ENCODE assay signal across 27 cellular contexts in genomic region chr12:54213084-54213483, GRCh38. TPM values are rescaled to one million over a fixed set of nuclear protein-coding genes. Genes with fewer than 3 reads are reported as not detected.
DNase-seq lines count a peak whose midpoint lies in the region; ATAC-seq and TF ChIP-seq lines count a peak whose summit lies in the region.
"Had no signal": no experiment of that assay in that cellular context is flagged by ENCODE, and none has a peak within 500 bp of the region (broad histone marks: within the 10 kb centered on the region; RNA-seq: fewer than 3 reads in every experiment).

No MANE protein-coding gene starts in this region.

- H3K9me3 Mint-ChIP-seq in HFFc6 (no peaks in the 10 kb centered on the region), nephron progenitor cell (no peaks in the 10 kb centered on the region)
- no peaks in the 10 kb centered on the region for H3K9me3 Mint-ChIP-seq in natural killer cell treated with Interleukin-12 subunit alpha and Interleukin-12 subunit beta and Interleukin-15 and Interleukin-18, amount 100 ng/mL, for 72 hours
- H3K9me3 Mint-ChIP-seq: activated CD4-positive, alpha-beta T cell treated with anti-CD3 and anti-CD28 coated beads, Interleukin-2, amount 10 ng/mL, durations not matched to agents 7 days and 5 days; activated T-helper 1 cell treated with anti-CD3 and anti-CD28 coated beads, Interleukin-12 subunit alpha, Interleukin-12 subunit beta, Interleukin-2, Interleukin-4 antibody, amounts not matched to agents 30 ng/mL and 10 ng/mL and 1 ng/mL, durations not matched to agents 14 hours and 24 hours and 36 hours; central memory CD8-positive, alpha-beta T cell; T-helper 1 cell treated with Interleukin-12 subunit alpha and Interleukin-12 subunit beta and Interleukin-4 antibody, amounts not matched to agents 30 μg/mL and 1 μg/mL, for 36 hours; type B pancreatic cell had no signal

- peaks cover 18% of the 10 kb centered on the region for H3K4me1 Mint-ChIP-seq in HFFc6 (ENCODE audit: low read depth)
- H3K4me1 Mint-ChIP-seq in nephron progenitor cell = peaks cover 75% of the 10 kb centered on the region
- peaks cover 15 to 23% of the 10 kb centered on the region in 2 donors for H3K4me1 Mint-ChIP-seq in natural killer cell treated with Interleukin-12 subunit alpha and Interleukin-12 subunit beta and Interleukin-15 and Interleukin-18, amount 100 ng/mL, for 72 hours (ENCODE audit: low read depth in 2 of 2)

- no peaks in the 10 kb centered on the region for H4K20me1 ChIP-seq in Karpas-422 (ENCODE audit: insufficient read depth, low read depth, low read length)

- no peaks in the 10 kb centered on the region for H3K9me2 ChIP-seq in Karpas-422 (replicated peaks; ENCODE audit: insufficient read depth, low read length)

- DNase-seq in EL (peak; percentile 35), HFFc6 (peak; percentile 12), epithelial cell of esophagus (ENCODE audit: low read depth) (peak; percentile 34), nephron progenitor cell (no peak), pons (ENCODE audit: low spot score) (no peak), Karpas-422 (no peak), 8988T (no peak)
- no peak for DNase-seq in natural killer cell treated with Interleukin-12 subunit alpha and Interleukin-12 subunit beta and Interleukin-15 and Interleukin-18, amount 100 ng/mL, for 72 hours (ENCODE audit: low spot score)
- DNase-seq: activated CD4-positive, alpha-beta T cell treated with anti-CD3 and anti-CD28 coated beads, Interleukin-2, amount 10 ng/mL, durations not matched to agents 7 days and 5 days; activated naive CD4-positive, alpha-beta T cell treated with anti-CD3 and anti-CD28 coated beads, Interleukin-2, amount 50 U/mL, for 16 hours; amygdala; dorsolateral prefrontal cortex; erythroblast; GF-D8; hypothalamus; KG1; lower lobe of right lung; MV-4-11; NCI-H146; NCI-H2171; NCI-H526 had no signal

- no peak overlapping the region for H3K9ac ChIP-seq in Karpas-422 (ENCODE audit: low read length)

- no peak for ATAC-seq in natural killer cell treated with Interleukin-12 subunit alpha and Interleukin-12 subunit beta and Interleukin-15 and Interleukin-18, amount 100 ng/mL, for 72 hours
- ATAC-seq: lower lobe of right lung had no signal

- H3K4me3 ChIP-seq in epithelial cell of esophagus (ENCODE audit: low read length) (no peak overlapping the region), Karpas-422 (ENCODE audit: low read length) (no peak overlapping the region)
- H3K4me3 ChIP-seq: dorsolateral prefrontal cortex, lower lobe of right lung, skin epidermis had no signal

- no peaks in the 10 kb centered on the region for H3K27me3 ChIP-seq in Karpas-422 (ENCODE audit: low read length)

- H3K27ac ChIP-seq in Karpas-422 (ENCODE audit: low read length) = no peak overlapping the region
- H3K27ac ChIP-seq: dorsolateral prefrontal cortex, lower lobe of right lung, RWPE1, skin epidermis had no signal

- no peak overlapping the region for H2AFZ ChIP-seq in Karpas-422 (ENCODE audit: low read length)

- no peaks in the 10 kb centered on the region for H3K9me3 ChIP-seq in Karpas-422 (ENCODE audit: low read length)
- H3K9me3 ChIP-seq: lower lobe of right lung had no signal

- no peak overlapping the region for H3K4me3 Mint-ChIP-seq in HFFc6
- no peak overlapping the region for H3K4me3 Mint-ChIP-seq in nephron progenitor cell
- H3K4me3 Mint-ChIP-seq in natural killer cell treated with Interleukin-12 subunit alpha and Interleukin-12 subunit beta and Interleukin-15 and Interleukin-18, amount 100 ng/mL, for 72 hours = no peak overlapping the region
- H3K4me3 Mint-ChIP-seq: activated CD4-positive, alpha-beta T cell treated with anti-CD3 and anti-CD28 coated beads, Interleukin-2, amount 10 ng/mL, durations not matched to agents 7 days and 5 days; activated T-helper 1 cell treated with anti-CD3 and anti-CD28 coated beads, Interleukin-12 subunit alpha, Interleukin-12 subunit beta, Interleukin-2, Interleukin-4 antibody, amounts not matched to agents 30 ng/mL and 10 ng/mL and 1 ng/mL, durations not matched to agents 14 hours and 24 hours and 36 hours; central memory CD8-positive, alpha-beta T cell; T-helper 1 cell treated with Interleukin-12 subunit alpha and Interleukin-12 subunit beta and Interleukin-4 antibody, amounts not matched to agents 30 μg/mL and 1 μg/mL, for 36 hours; type B pancreatic cell had no signal

- H3K4me1 ChIP-seq in Karpas-422 (ENCODE audit: low read length) = peaks cover 33% of the 10 kb centered on the region

- TF ChIP-seq CTCF in HFFc6 (IDR thresholded peaks at IDR 0.05) (peak; percentile 45), epithelial cell of esophagus (IDR thresholded peaks at IDR 0.05; ENCODE audit: insufficient read depth, low read depth, low read length, missing control alignments) (peak; percentile 2), nephron progenitor cell (IDR thresholded peaks at IDR 0.05) (peak; percentile 23)

- peaks cover 33% of the 10 kb centered on the region for H3K27me3 Mint-ChIP-seq in HFFc6 (ENCODE audit: insufficient read depth)
- peaks cover 32% of the 10 kb centered on the region for H3K27me3 Mint-ChIP-seq in nephron progenitor cell (ENCODE audit: low read depth, poor library complexity)
- H3K27me3 Mint-ChIP-seq in natural killer cell treated with Interleukin-12 subunit alpha and Interleukin-12 subunit beta and Interleukin-15 and Interleukin-18, amount 100 ng/mL, for 72 hours = peaks cover 12 to 27% of the 10 kb centered on the region in 2 donors

- no peaks in the 10 kb centered on the region for H3K36me3 ChIP-seq in Karpas-422 (ENCODE audit: insufficient read depth, low read length)
- H3K36me3 ChIP-seq: lower lobe of right lung had no signal

- H3K79me2 ChIP-seq in Karpas-422 (ENCODE audit: low read length) = no peaks in the 10 kb centered on the region

- no peak overlapping the region for H3K27ac Mint-ChIP-seq in HFFc6
- no peak overlapping the region for H3K27ac Mint-ChIP-seq in nephron progenitor cell
- H3K27ac Mint-ChIP-seq in natural killer cell treated with Interleukin-12 subunit alpha and Interleukin-12 subunit beta and Interleukin-15 and Interleukin-18, amount 100 ng/mL, for 72 hours = no peak overlapping the region
- H3K27ac Mint-ChIP-seq: activated CD4-positive, alpha-beta T cell treated with anti-CD3 and anti-CD28 coated beads, Interleukin-2, amount 10 ng/mL, durations not matched to agents 7 days and 5 days; activated T-helper 1 cell treated with anti-CD3 and anti-CD28 coated beads, Interleukin-12 subunit alpha, Interleukin-12 subunit beta, Interleukin-2, Interleukin-4 antibody, amounts not matched to agents 30 ng/mL and 10 ng/mL and 1 ng/mL, durations not matched to agents 14 hours and 24 hours and 36 hours; T-helper 1 cell treated with Interleukin-12 subunit alpha and Interleukin-12 subunit beta and Interleukin-4 antibody, amounts not matched to agents 30 μg/mL and 1 μg/mL, for 36 hours; type B pancreatic cell had no signal

- no peak overlapping the region for H3K4me2 ChIP-seq in Karpas-422 (ENCODE audit: low read depth, low read length, poor library complexity, severe bottlenecking)

- H3K36me3 Mint-ChIP-seq in HFFc6 (ENCODE audit: low read depth) = no peaks in the 10 kb centered on the region
- no peaks in the 10 kb centered on the region for H3K36me3 Mint-ChIP-seq in nephron progenitor cell (ENCODE audit: low read depth)
- H3K36me3 Mint-ChIP-seq in natural killer cell treated with Interleukin-12 subunit alpha and Interleukin-12 subunit beta and Interleukin-15 and Interleukin-18, amount 100 ng/mL, for 72 hours = no peaks in the 10 kb centered on the region
- H3K36me3 Mint-ChIP-seq: type B pancreatic cell had no signal

RNA-seq across cellular contexts. Expression of gene SMUG1, which starts 24.3 kb away (rescaled TPM):
- total RNA-seq in HFFc6 (2021; fragmentation: NEBNext Ultra II Directional; extraction: Animal tissue kit (Norgen Biotek cat#: 25700)) = 10 to 100 TPM; 21.4 to 28.4 (median 26.1) TPM
- 39.8 and 43.3 TPM in 2 replicates for total RNA-seq in Karpas-422 (2014; rRNA removed; shearing (Covaris generic); ENCODE audit: low replicate concordance)
- 10 to 100 TPM; 25.2 to 25.3 TPM for total RNA-seq in natural killer cell treated with Interleukin-12 subunit alpha and Interleukin-12 subunit beta and Interleukin-15 and Interleukin-18, amount 100 ng/mL, for 72 hours

Comparison
In these comparisons a context has a peak if more than half of its experiments do, and no peak if none do; other contexts are left out.
1. DNase-seq: peak in EL (single experiment), HFFc6 (single experiment) and epithelial cell of esophagus (single experiment); none in nephron progenitor cell (single experiment), pons (single experiment), Karpas-422 (single experiment), 8988T (single experiment) and natural killer cell treated with Interleukin-12 subunit alpha and Interleukin-12 subunit beta and Interleukin-15 and Interleukin-18, amount 100 ng/mL, for 72 hours (single experiment).
2. Peak in every context shown above with its lines, with median percentiles within 50 percentile points of each other: CTCF ChIP-seq.